Comparison of ENCODE assay signal across 9 cellular contexts in the genomic region with DNA sequence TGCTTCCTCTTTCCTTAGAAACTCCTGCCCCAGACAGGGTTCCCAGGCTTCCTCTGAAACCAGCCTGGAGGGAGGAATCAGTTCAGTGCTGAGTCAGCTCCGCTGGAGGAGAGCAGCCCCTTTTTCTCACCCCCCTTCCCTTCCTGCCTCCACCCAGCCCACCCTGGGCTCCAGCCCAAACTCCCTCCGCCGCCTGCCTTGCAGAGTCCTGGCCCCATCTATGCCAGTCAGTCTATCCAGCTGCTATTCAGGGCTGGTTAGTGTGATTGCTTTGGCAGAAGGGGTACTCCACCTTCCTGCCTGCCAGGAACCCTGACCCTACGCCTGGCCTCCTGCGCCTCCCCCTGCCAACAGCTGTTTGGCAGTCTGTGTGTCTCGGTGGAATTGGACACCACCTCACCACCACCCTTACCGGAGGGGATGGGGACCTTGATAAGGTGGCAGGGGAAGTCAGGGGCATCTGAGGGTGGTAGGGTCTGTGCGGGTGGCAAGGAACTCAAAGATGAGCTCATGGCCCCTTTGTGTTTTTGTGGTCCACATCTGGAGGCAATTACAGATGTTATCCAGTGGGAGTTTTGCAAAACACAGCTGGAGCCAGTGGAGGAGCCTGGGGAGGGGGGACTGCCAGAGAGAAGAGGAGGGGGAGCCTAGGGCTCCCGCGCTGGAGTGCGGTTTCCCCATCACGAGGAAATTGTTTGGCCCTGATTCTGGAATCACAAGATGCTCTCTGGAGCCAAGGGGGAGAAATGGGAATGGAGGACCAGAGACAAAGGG. TPM values are rescaled to one million over a fixed set of nuclear protein-coding genes. Genes with fewer than 3 reads are reported as not detected.
DNase-seq lines count a peak whose midpoint lies in the region; ATAC-seq and TF ChIP-seq lines count a peak whose summit lies in the region.
"Had no signal": no experiment of that assay in that cellular context is flagged by ENCODE, and none has a peak within 500 bp of the region (broad histone marks: within the 10 kb centered on the region; RNA-seq: fewer than 3 reads in every experiment).

No MANE protein-coding gene starts in this region.

- H3K4me1 Mint-ChIP-seq in dendritic cell treated with granulocyte-macrophage colony-stimulating factor and Interleukin-4, amounts not matched to agents 40 ng/mL and 50 ng/mL, for 4 days (ENCODE audit: low read depth) = peaks cover 93% of the 10 kb centered on the region
- peaks cover 10% of the 10 kb centered on the region for H3K4me1 Mint-ChIP-seq in activated naive CD8-positive, alpha-beta T cell treated with anti-CD3 and anti-CD28 coated beads for 36 hours

- H3K27ac ChIP-seq in lung (ENCODE audit: low read depth in 1 of 2, low read length in 1 of 2) (peak overlapping the region; percentile 51 to 69), upper lobe of right lung (peak overlapping the region; percentile 84)
- H3K27ac ChIP-seq: 22Rv1 had no signal

- intact Hi-C loops in dendritic cell treated with granulocyte-macrophage colony-stimulating factor and Interleukin-4, amounts not matched to agents 40 ng/mL and 50 ng/mL, for 4 days (cut with micrococcal nuclease) = no loop called here
- intact Hi-C loops in upper lobe of right lung (cut with DNase I) = no loop called here

- H3K4me1 ChIP-seq in lung (ENCODE audit: control insufficient read depth in 2 of 2, insufficient read depth in 2 of 2, low read length in 2 of 2) (peaks cover 5 to 17% of the 10 kb centered on the region in 2 donors), upper lobe of right lung (peaks cover 60% of the 10 kb centered on the region)

- no peaks in the 10 kb centered on the region for H3K9me3 Mint-ChIP-seq in dendritic cell treated with granulocyte-macrophage colony-stimulating factor and Interleukin-4, amounts not matched to agents 40 ng/mL and 50 ng/mL, for 4 days
- H3K9me3 Mint-ChIP-seq in activated naive CD8-positive, alpha-beta T cell treated with anti-CD3 and anti-CD28 coated beads for 36 hours = no peaks in the 10 kb centered on the region

- H3K4me3 Mint-ChIP-seq in dendritic cell treated with granulocyte-macrophage colony-stimulating factor and Interleukin-4, amounts not matched to agents 40 ng/mL and 50 ng/mL, for 4 days = peak overlapping the region; percentile 53
- no peak overlapping the region for H3K4me3 Mint-ChIP-seq in activated naive CD8-positive, alpha-beta T cell treated with anti-CD3 and anti-CD28 coated beads for 36 hours

- DNase-seq in DMS 273 (lab: John Stamatoyannopoulos, UW; ENCODE audit: unreplicated experiment) = peak; percentile 81
- no peak for DNase-seq in DMS 273 treated with DMSO at 0.1 percent for 48 hours (lab: John Stamatoyannopoulos, UW)
- DNase-seq in lung (ENCODE audit: low spot score) = peak; percentile 64
- DNase-seq in upper lobe of right lung = peak; percentile 69
- DNase-seq in activated naive CD8-positive, alpha-beta T cell treated with anti-CD3 and anti-CD28 coated beads for 36 hours = no peak
- no peak for DNase-seq in activated CD8-positive, alpha-beta memory T cell treated with anti-CD3 and anti-CD28 coated beads, Interleukin-2, amount 50 U/mL, for 4 hours
- no peak for DNase-seq in NCI-H146 treated with DMSO at 0.1 percent for 48 hours (lab: John Stamatoyannopoulos, UW; ENCODE audit: unreplicated experiment)

- peak; percentile 13 for ATAC-seq in lung (ENCODE audit: insufficient read depth, low FRiP score)
- peak; percentile 19 for ATAC-seq in upper lobe of right lung

- H3K36me3 ChIP-seq in lung (ENCODE audit: control insufficient read depth in 2 of 2, insufficient read depth in 2 of 2, low read length in 2 of 2) (peaks cover 0 to 30% of the 10 kb centered on the region in 2 donors), upper lobe of right lung (peaks cover 34% of the 10 kb centered on the region)

- H3K27me3 Mint-ChIP-seq in dendritic cell treated with granulocyte-macrophage colony-stimulating factor and Interleukin-4, amounts not matched to agents 40 ng/mL and 50 ng/mL, for 4 days = no peaks in the 10 kb centered on the region
- peaks cover 23% of the 10 kb centered on the region for H3K27me3 Mint-ChIP-seq in activated naive CD8-positive, alpha-beta T cell treated with anti-CD3 and anti-CD28 coated beads for 36 hours

- H3K27me3 ChIP-seq in lung (ENCODE audit: control insufficient read depth, insufficient read depth) = no peaks in the 10 kb centered on the region
- no peaks in the 10 kb centered on the region for H3K27me3 ChIP-seq in upper lobe of right lung

- WGBS in lung, 2 donors = 20 to 21% methylated on average over 12 of the region's 12 CpGs

- TF ChIP-seq CTCF in lung (IDR thresholded peaks at IDR 0.05; ENCODE audit: control extremely low read depth, extremely low read depth) = no peak
- no peak for TF ChIP-seq CTCF in upper lobe of right lung (IDR thresholded peaks at IDR 0.05)

- H3K4me3 ChIP-seq in lung (no peak overlapping the region), upper lobe of right lung (no peak overlapping the region)

- H3K27ac Mint-ChIP-seq in dendritic cell treated with granulocyte-macrophage colony-stimulating factor and Interleukin-4, amounts not matched to agents 40 ng/mL and 50 ng/mL, for 4 days = peak overlapping the region; percentile 89
- H3K27ac Mint-ChIP-seq in activated naive CD8-positive, alpha-beta T cell treated with anti-CD3 and anti-CD28 coated beads for 36 hours = no peak overlapping the region

- H3K9me3 ChIP-seq in lung (ENCODE audit: control insufficient read depth in 2 of 2, insufficient read depth in 1 of 2, low read length in 1 of 2) (no peaks in the 10 kb centered on the region), upper lobe of right lung (no peaks in the 10 kb centered on the region)

- peaks cover 36% of the 10 kb centered on the region for H3K36me3 Mint-ChIP-seq in dendritic cell treated with granulocyte-macrophage colony-stimulating factor and Interleukin-4, amounts not matched to agents 40 ng/mL and 50 ng/mL, for 4 days (ENCODE audit: low read depth)
- no peaks in the 10 kb centered on the region for H3K36me3 Mint-ChIP-seq in activated naive CD8-positive, alpha-beta T cell treated with anti-CD3 and anti-CD28 coated beads for 36 hours

RNA-seq across cellular contexts. Expression of a gene that starts 12.2 kb away (rescaled TPM):
- total RNA-seq in lung (100 to 1,000 TPM; 121 to 162 TPM), upper lobe of right lung (149 TPM)
- 100 to 1,000 TPM; 125 to 144 TPM for polyA plus RNA-seq in lung
- 1 to 10 TPM; 1.1 to 1.8 TPM for total RNA-seq in activated naive CD8-positive, alpha-beta T cell treated with anti-CD3 and anti-CD28 coated beads for 36 hours

RNA-seq across cellular contexts. Expression of a gene that starts 18.9 kb away (rescaled TPM):
- total RNA-seq in lung = 100 to 1,000 TPM in 1 of 2 donors, 10 to 100 TPM in 1; 27.5 to 102 TPM
- 100 to 1,000 TPM; 105 to 239 TPM for polyA plus RNA-seq in lung
- total RNA-seq in upper lobe of right lung = 58.4 TPM
- 100 to 1,000 TPM; 154 to 170 TPM for total RNA-seq in activated naive CD8-positive, alpha-beta T cell treated with anti-CD3 and anti-CD28 coated beads for 36 hours

RNA-seq across cellular contexts. Expression of a gene that starts 23.0 kb away (rescaled TPM):
- 100 to 1,000 TPM in 1 of 2 donors, 10 to 100 TPM in 1; 55.2 to 148 TPM for total RNA-seq in lung
- polyA plus RNA-seq in lung = 100 to 1,000 TPM in 1 of 2 donors, 10 to 100 TPM in 1; 25.7 to 133 TPM
- total RNA-seq in upper lobe of right lung = 142 TPM
- 10 to 100 TPM; 17.6 to 18.7 TPM for total RNA-seq in activated naive CD8-positive, alpha-beta T cell treated with anti-CD3 and anti-CD28 coated beads for 36 hours

RNA-seq across cellular contexts. Expression of a gene that starts 33.3 kb away (rescaled TPM):
- total RNA-seq in lung (10 to 100 TPM; 28.0 to 65.2 TPM), upper lobe of right lung (84.4 TPM)
- 100 to 1,000 TPM in 1 of 2 donors, 10 to 100 TPM in 1; 31.2 to 113 TPM for polyA plus RNA-seq in lung
- total RNA-seq in activated naive CD8-positive, alpha-beta T cell treated with anti-CD3 and anti-CD28 coated beads for 36 hours = 1 to 10 TPM in 1 of 2 experiments, under 1 TPM in 1; 0.56 to 1.0 TPM

RNA-seq across cellular contexts. Expression of a gene that starts 34.4 kb away (rescaled TPM):
- total RNA-seq in lung = under 1 TPM in 1 of 2 donors, not detected in 1; 0.92 TPM
- under 1 TPM; 0.88 to 0.98 TPM for polyA plus RNA-seq in lung
- total RNA-seq in upper lobe of right lung = 0.41 TPM
- total RNA-seq in activated naive CD8-positive, alpha-beta T cell treated with anti-CD3 and anti-CD28 coated beads for 36 hours = under 1 TPM; 0.14 to 0.19 TPM

Comparison
In these comparisons a context has a peak if more than half of its experiments do, and no peak if none do; other contexts are left out.
1. DNase-seq: peak in DMS 273 (single experiment), lung (single experiment) and upper lobe of right lung (single experiment); none in DMS 273 treated with DMSO at 0.1 percent for 48 hours (single experiment), activated naive CD8-positive, alpha-beta T cell treated with anti-CD3 and anti-CD28 coated beads for 36 hours (single experiment), activated CD8-positive, alpha-beta memory T cell treated with anti-CD3 and anti-CD28 coated beads, Interleukin-2, amount 50 U/mL, for 4 hours (single experiment) and NCI-H146 treated with DMSO at 0.1 percent for 48 hours (single experiment).
2. RNA of a gene that starts 12.2 kb away (total RNA-seq): 121 to 162 TPM in lung and 149 TPM in upper lobe of right lung (single experiment); 1.1 to 1.8 TPM in activated naive CD8-positive, alpha-beta T cell treated with anti-CD3 and anti-CD28 coated beads for 36 hours; every median in the first group is over 10 times any median in the second.